Comparison of ENCODE assay signal across 21 cellular contexts in the genomic region with DNA sequence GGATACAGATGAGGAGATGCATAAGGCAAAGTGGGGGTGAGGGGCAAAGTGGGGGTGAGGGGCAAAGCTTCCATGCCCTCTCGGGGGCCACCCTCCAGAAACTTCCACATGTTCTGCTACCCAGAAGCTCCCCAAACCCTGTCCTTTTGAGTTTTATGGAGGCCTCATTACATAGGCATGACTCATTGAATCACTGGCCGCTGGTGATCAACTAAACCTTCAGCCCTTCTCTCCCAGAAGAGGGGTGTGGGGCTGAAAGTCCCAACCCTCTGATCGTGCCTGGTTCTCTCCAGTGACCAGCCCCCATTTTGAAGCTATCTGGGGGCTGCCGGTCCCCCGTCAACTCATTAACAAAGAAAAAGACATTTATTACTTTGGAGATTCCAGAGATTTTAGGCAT. TPM values are rescaled to one million over a fixed set of nuclear protein-coding genes. Genes with fewer than 3 reads are reported as not detected.
DNase-seq lines count a peak whose midpoint lies in the region; ATAC-seq, FAIRE-seq and TF ChIP-seq lines count a peak whose summit lies in the region.
"Had no signal": no experiment of that assay in that cellular context is flagged by ENCODE, and none has a peak within 500 bp of the region (broad histone marks: within the 10 kb centered on the region; RNA-seq: fewer than 3 reads in every experiment).

No MANE protein-coding gene starts in this region.

- peaks cover 24% of the 10 kb centered on the region for H3K4me1 Mint-ChIP-seq in T-helper 17 cell

- H3K4me1 ChIP-seq in A549: peaks cover 13% of the 10 kb centered on the region
- H3K4me1 ChIP-seq: Caco-2, lower lobe of right lung, uterus had no signal

- no peak overlapping the region for H3K4me3 Mint-ChIP-seq in T-helper 17 cell
- H3K4me3 Mint-ChIP-seq: neural crest cell, T-cell had no signal

- no peaks in the 10 kb centered on the region for H3K27me3 Mint-ChIP-seq in T-helper 17 cell
- H3K27me3 Mint-ChIP-seq: T-cell had no signal

- H3K36me3 Mint-ChIP-seq in T-helper 17 cell (ENCODE audit: low read depth): no peaks in the 10 kb centered on the region
- H3K36me3 Mint-ChIP-seq: T-cell had no signal

- POLR2A ChIA-PET in A549 (lab: Yijun Ruan, JAX): no interaction called here

- H3K9me3 ChIP-seq in A549: no peaks in the 10 kb centered on the region
- no peaks in the 10 kb centered on the region for H3K9me3 ChIP-seq in T-helper 17 cell (ENCODE audit: control insufficient read depth, low read length, poor library complexity, severe bottlenecking)
- H3K9me3 ChIP-seq: Caco-2, lower lobe of right lung, Peyer's patch, uterus had no signal

- 33% methylated on average over 5 of the region's 5 CpGs for WGBS in A549 (ENCODE audit: missing lambda C conversion rate)

- H3K4me2 ChIP-seq in A549: peak overlapping the region; percentile 50

- peak overlapping the region; percentile 36 to 67; a peak in 5 of 6 replicates for H3K27ac ChIP-seq in A549
- H3K27ac ChIP-seq: lower lobe of right lung, Peyer's patch, uterus had no signal

- TF ChIP-seq EP300 in A549 (IDR thresholded peaks at IDR 0.05): no peak

- CTCF ChIA-PET in A549 (lab: Yijun Ruan, JAX): interaction anchor here (1.3 to 4.4 kb wide), 5 partner anchors 22 to 54 kb away, joined by 3 to 17 read pairs (median 16); no protein-coding TSS in a partner anchor

- no peak for FAIRE-seq in A549 (lab: Jason Lieb, UNC)
- FAIRE-seq: colon, GM18507 had no signal

- DNase-seq in A549 (ENCODE audit: low read depth in 1 of 2, low spot score in 1 of 2) (peak in 1 of 2 experiments; percentile 46), HS-5 (ENCODE audit: low read depth) (peak; percentile 18), amniotic epithelial cell (ENCODE audit: low read depth) (peak; percentile 43), hepatic stellate cell (ENCODE audit: low spot score) (peak; percentile 70), NOMO-1 treated with dmso at 0.1 percent for 144 hours (lab: John Stamatoyannopoulos, UW; ENCODE audit: unreplicated experiment) (no peak), left lobe of liver (ENCODE audit: low spot score) (no peak), HuH-7.5 (ENCODE audit: low spot score) (no peak), T-helper 17 cell (no peak)
- DNase-seq: activated CD4-positive, alpha-beta T cell treated with anti-CD3 and anti-CD28 coated beads for 4 hours; activated naive CD8-positive, alpha-beta T cell treated with anti-CD3 and anti-CD28 coated beads, Interleukin-2, amount 10 ng/mL, durations not matched to agents 7 days and 5 days; activated T-cell treated with anti-CD3 and anti-CD28 coated beads, Interleukin-2, amount 50 U/mL, for 1 hour; Caco-2; lower lobe of right lung; NCI-H1694; Peyer's patch; stimulated activated naive CD4-positive, alpha-beta T cell; T-cell; uterus had no signal

- no peak overlapping the region for H3K4me3 ChIP-seq in A549
- H3K4me3 ChIP-seq: lower lobe of right lung, Peyer's patch, uterus had no signal

- TF ChIP-seq CTCF in A549 (IDR thresholded peaks at IDR 0.05): no peak

- H3K27ac Mint-ChIP-seq in T-helper 17 cell: no peak overlapping the region
- H3K27ac Mint-ChIP-seq: activated naive CD8-positive, alpha-beta T cell treated with anti-CD3 and anti-CD28 coated beads, Interleukin-2, amount 10 ng/mL, durations not matched to agents 7 days and 5 days; T-cell had no signal

- TF ChIP-seq POLR2A in A549 (IDR thresholded peaks at IDR 0.05; ENCODE audit: low read length): no peak

- no peak for TF ChIP-seq RAD21 in A549 (conservative IDR thresholded peaks at IDR 0.05 in 1 of 2, IDR thresholded peaks at IDR 0.05 in 1 of 2)

- ATAC-seq in A549 (peak; percentile 45 to 79; a peak in 4 of 6 replicates), left lobe of liver (no peak), T-helper 17 cell (no peak)
- ATAC-seq: lower lobe of right lung, T-cell had no signal

TF ChIP-seq in A549, 52 proteins besides CTCF, POLR2A, EP300 and RAD21:
- TF ChIP-seq CBX2 (IDR thresholded peaks at IDR 0.05; ENCODE audit: borderline replicate concordance, low read depth) (no peak), FOSB (CRISPR knock-in tag; IDR thresholded peaks at IDR 0.05) (no peak), FOSL2 (IDR thresholded peaks at IDR 0.05) (peak; percentile 16; the same call in 1 of the 2 replicates), FOSL2 (CRISPR knock-in tag; IDR thresholded peaks at IDR 0.05) (peak; percentile 56)

RNA-seq across cellular contexts. Expression of a gene that starts 27.5 kb away (rescaled TPM):
- polyA plus RNA-seq in A549 (2011; rRNA removed) (154 and 165 TPM in 2 replicates), A549 (2017; fragmentation: RNase III; extraction: RNeasy Plus Mini Kit Qiagen cat#74134 plus additional on column Dnase treatment) (151 to 158 TPM (median 156 TPM) in 3 replicates)
- 89.1 and 107 TPM in 2 replicates for polyA plus RNA-seq in A549 (2012; cell fraction: cytosol; rRNA removed)
- 30.4 and 35.7 TPM in 2 replicates for polyA plus RNA-seq in A549 (2012; cell fraction: nucleus; rRNA removed)
- polyA minus RNA-seq in A549 (2011; rRNA and poly(A)+ RNA removed): 13.0 and 13.7 TPM in 2 replicates
- total RNA-seq in left lobe of liver (5.6 TPM), T-helper 17 cell (10 to 100 TPM; 10.2 to 14.3 TPM)

RNA-seq across cellular contexts. Expression of a gene that starts 49.8 kb away (rescaled TPM):
- polyA plus RNA-seq in A549 (2011; rRNA removed): 8.7 and 10.0 TPM in 2 replicates
- 6.6 and 9.3 TPM in 2 replicates for polyA plus RNA-seq in A549 (2012; cell fraction: cytosol; rRNA removed)
- polyA plus RNA-seq in A549 (2012; cell fraction: nucleus; rRNA removed): 5.5 and 7.5 TPM in 2 replicates
- 10.9 to 12.0 TPM (median 11.5 TPM) in 3 replicates for polyA plus RNA-seq in A549 (2017; fragmentation: RNase III; extraction: RNeasy Plus Mini Kit Qiagen cat#74134 plus additional on column Dnase treatment)
- 11.9 and 13.5 TPM in 2 replicates for polyA minus RNA-seq in A549 (2011; rRNA and poly(A)+ RNA removed)
- 0.05 TPM for total RNA-seq in left lobe of liver
- total RNA-seq in T-helper 17 cell: under 1 TPM; 0.22 to 0.31 TPM

Comparison
In these comparisons a context has a peak if more than half of its experiments do, and no peak if none do; other contexts are left out.
1. ATAC-seq: peak in A549 (2 of 2); none in left lobe of liver (single experiment) and T-helper 17 cell (single experiment).
2. DNase-seq: peak in HS-5 (single experiment), amniotic epithelial cell (single experiment) and hepatic stellate cell (single experiment); none in NOMO-1 treated with dmso at 0.1 percent for 144 hours (single experiment), left lobe of liver (single experiment), HuH-7.5 (single experiment) and T-helper 17 cell (0 of 3).